8 cellular contexts compared by ENCODE assay signal in genomic region chr19:39408392-39409206, GRCh38. TPM values are rescaled to one million over a fixed set of nuclear protein-coding genes. Genes with fewer than 3 reads are reported as not detected.
DNase-seq lines count a peak whose midpoint lies in the region; ATAC-seq lines count a peak whose summit lies in the region.

No MANE protein-coding gene starts in this region.

- in situ Hi-C loops in G401 (cut with HindIII; ENCODE audit: low sequenced_read_pairs) = no loop called here

- peak overlapping the region; percentile 99 for H3K27ac Mint-ChIP-seq in activated naive CD8-positive, alpha-beta T cell treated with anti-CD3 and anti-CD28 coated beads, Interleukin-2, amount 10 ng/mL, durations not matched to agents 7 days and 5 days
- peak overlapping the region; percentile 95 to 100 (median 98) for H3K27ac Mint-ChIP-seq in immature natural killer cell

- peaks cover 42% of the 10 kb centered on the region for H3K4me1 Mint-ChIP-seq in activated naive CD8-positive, alpha-beta T cell treated with anti-CD3 and anti-CD28 coated beads, Interleukin-2, amount 10 ng/mL, durations not matched to agents 7 days and 5 days
- peaks cover 58 to 59% of the 10 kb centered on the region in 2 donors for H3K4me1 Mint-ChIP-seq in immature natural killer cell

- no peak for ATAC-seq in activated naive CD8-positive, alpha-beta T cell treated with anti-CD3 and anti-CD28 coated beads, Interleukin-2, amount 10 ng/mL, durations not matched to agents 7 days and 5 days (ENCODE audit: low read depth)
- no peak for ATAC-seq in HG03565 (IDR thresholded peaks at IDR 0.05; ENCODE audit: unreplicated experiment)

- H3K27me3 Mint-ChIP-seq in activated naive CD8-positive, alpha-beta T cell treated with anti-CD3 and anti-CD28 coated beads, Interleukin-2, amount 10 ng/mL, durations not matched to agents 7 days and 5 days = peaks cover 2% of the 10 kb centered on the region
- H3K27me3 Mint-ChIP-seq in immature natural killer cell (ENCODE audit: low read depth in 3 of 3) = peaks cover 72 to 82% (median 76%) of the 10 kb centered on the region in 3 donors

- peak overlapping the region; percentile 88 for H3K27ac ChIP-seq in substantia nigra (ENCODE audit: low read depth, low read length, poor library complexity, severe bottlenecking)

- H3K36me3 Mint-ChIP-seq in activated naive CD8-positive, alpha-beta T cell treated with anti-CD3 and anti-CD28 coated beads, Interleukin-2, amount 10 ng/mL, durations not matched to agents 7 days and 5 days = peaks cover 16% of the 10 kb centered on the region
- peaks cover 14 to 20% (median 16%) of the 10 kb centered on the region in 3 donors for H3K36me3 Mint-ChIP-seq in immature natural killer cell

- H3K4me3 Mint-ChIP-seq in activated naive CD8-positive, alpha-beta T cell treated with anti-CD3 and anti-CD28 coated beads, Interleukin-2, amount 10 ng/mL, durations not matched to agents 7 days and 5 days = peak overlapping the region; percentile 86
- H3K4me3 Mint-ChIP-seq in immature natural killer cell = peak overlapping the region; percentile 84 to 98 (median 89)

- DNase-seq in G401 (ENCODE audit: low spot score) (peak; percentile 19), NCI-H2029 (lab: John Stamatoyannopoulos, UW) (peak; percentile 59), immature natural killer cell (peak; percentile 63 to 66 (median 64)), substantia nigra (lab: John Stamatoyannopoulos, UW) (peak in 6 of 49 donors; percentile 25 to 75 (median 54)), NCI-H1694 treated with DMSO at 0.1 percent for 48 hours (lab: John Stamatoyannopoulos, UW) (no peak), kidney glomerular epithelial cell (lab: John Stamatoyannopoulos, UW) (no peak)
- peak; percentile 61 for DNase-seq in activated naive CD8-positive, alpha-beta T cell treated with anti-CD3 and anti-CD28 coated beads, Interleukin-2, amount 10 ng/mL, durations not matched to agents 7 days and 5 days

- H3K9me3 Mint-ChIP-seq in activated naive CD8-positive, alpha-beta T cell treated with anti-CD3 and anti-CD28 coated beads, Interleukin-2, amount 10 ng/mL, durations not matched to agents 7 days and 5 days = no peaks in the 10 kb centered on the region
- H3K9me3 Mint-ChIP-seq in immature natural killer cell = peaks cover 0 to 19% (median 0%) of the 10 kb centered on the region in 6 donors

- POLR2A ChIA-PET in activated naive CD8-positive, alpha-beta T cell treated with anti-CD3 and anti-CD28 coated beads, Interleukin-2, amount 10 ng/mL, durations not matched to agents 7 days and 5 days (lab: Charles Lee) = interaction anchor here (2.1 to 5.2 kb wide), 4 partner anchors 10 to 36 kb away, joined by 5 to 90 read pairs (median 40); partner anchors contain the start of genes MED29, PAF1, RPS16 and SUPT5H

RNA-seq across cellular contexts. Expression of gene ZFP36, which starts 2.0 kb away (rescaled TPM):
- total RNA-seq in G401 (2014; rRNA removed; shearing (Covaris generic)) = 1.1 and 1.9 TPM in 2 replicates
- total RNA-seq in activated naive CD8-positive, alpha-beta T cell treated with anti-CD3 and anti-CD28 coated beads, Interleukin-2, amount 10 ng/mL, durations not matched to agents 7 days and 5 days = 100 to 1,000 TPM; 102 to 107 TPM
- polyA plus RNA-seq in immature natural killer cell = 100 to 1,000 TPM; 305 to 745 (median 318) TPM

RNA-seq across cellular contexts. Expression of gene PLEKHG2, which starts 3.9 kb away (rescaled TPM):
- 18.3 and 21.3 TPM in 2 replicates for total RNA-seq in G401 (2014; rRNA removed; shearing (Covaris generic))
- 10 to 100 TPM; 65.7 to 65.9 TPM for total RNA-seq in activated naive CD8-positive, alpha-beta T cell treated with anti-CD3 and anti-CD28 coated beads, Interleukin-2, amount 10 ng/mL, durations not matched to agents 7 days and 5 days
- 1 to 10 TPM in 2 of 3 donors, not detected in 1; 3.7 to 4.3 TPM for polyA plus RNA-seq in immature natural killer cell

RNA-seq across cellular contexts. Expression of gene MED29, which starts 17.4 kb away (rescaled TPM):
- total RNA-seq in G401 (2014; rRNA removed; shearing (Covaris generic)) = 35.9 and 71.8 TPM in 2 replicates
- total RNA-seq in activated naive CD8-positive, alpha-beta T cell treated with anti-CD3 and anti-CD28 coated beads, Interleukin-2, amount 10 ng/mL, durations not matched to agents 7 days and 5 days = 10 to 100 TPM; 39.0 to 40.7 TPM
- polyA plus RNA-seq in immature natural killer cell = 10 to 100 TPM; 41.6 to 64.7 (median 41.8) TPM

RNA-seq across cellular contexts. Expression of gene PAF1, which starts 17.7 kb away (rescaled TPM):
- total RNA-seq in G401 (2014; rRNA removed; shearing (Covaris generic)) = 54.0 and 61.7 TPM in 2 replicates
- 10 to 100 TPM; 40.7 to 47.0 TPM for total RNA-seq in activated naive CD8-positive, alpha-beta T cell treated with anti-CD3 and anti-CD28 coated beads, Interleukin-2, amount 10 ng/mL, durations not matched to agents 7 days and 5 days
- polyA plus RNA-seq in immature natural killer cell = 10 to 100 TPM; 18.9 to 48.1 (median 31.6) TPM

RNA-seq across cellular contexts. Expression of gene RPS16, which starts 27.1 kb away (rescaled TPM):
- total RNA-seq in G401 (2014; rRNA removed; shearing (Covaris generic)) = 167 and 180 TPM in 2 replicates
- 1,000 to 10,000 TPM; 2,294 to 2,369 TPM for total RNA-seq in activated naive CD8-positive, alpha-beta T cell treated with anti-CD3 and anti-CD28 coated beads, Interleukin-2, amount 10 ng/mL, durations not matched to agents 7 days and 5 days
- polyA plus RNA-seq in immature natural killer cell = 1,000 to 10,000 TPM in 1 of 3 donors, 100 to 1,000 TPM in 2; 733 to 1,627 (median 903) TPM

Comparison
In these comparisons a context has a peak if more than half of its experiments do, and no peak if none do; other contexts are left out.
1. DNase-seq: peak in G401 (single experiment), NCI-H2029 (single experiment), activated naive CD8-positive, alpha-beta T cell treated with anti-CD3 and anti-CD28 coated beads, Interleukin-2, amount 10 ng/mL, durations not matched to agents 7 days and 5 days (single experiment) and immature natural killer cell (3 of 3); none in NCI-H1694 treated with DMSO at 0.1 percent for 48 hours (single experiment) and kidney glomerular epithelial cell (single experiment).
2. RNA of gene ZFP36, which starts 2.0 kb away (total RNA-seq): 102 to 107 TPM in activated naive CD8-positive, alpha-beta T cell treated with anti-CD3 and anti-CD28 coated beads, Interleukin-2, amount 10 ng/mL, durations not matched to agents 7 days and 5 days; 1.1 to 1.9 TPM in G401; every median in the first group is over 10 times any median in the second.